Comparison of ENCODE assay signal across 26 cellular contexts in the genomic region with DNA sequence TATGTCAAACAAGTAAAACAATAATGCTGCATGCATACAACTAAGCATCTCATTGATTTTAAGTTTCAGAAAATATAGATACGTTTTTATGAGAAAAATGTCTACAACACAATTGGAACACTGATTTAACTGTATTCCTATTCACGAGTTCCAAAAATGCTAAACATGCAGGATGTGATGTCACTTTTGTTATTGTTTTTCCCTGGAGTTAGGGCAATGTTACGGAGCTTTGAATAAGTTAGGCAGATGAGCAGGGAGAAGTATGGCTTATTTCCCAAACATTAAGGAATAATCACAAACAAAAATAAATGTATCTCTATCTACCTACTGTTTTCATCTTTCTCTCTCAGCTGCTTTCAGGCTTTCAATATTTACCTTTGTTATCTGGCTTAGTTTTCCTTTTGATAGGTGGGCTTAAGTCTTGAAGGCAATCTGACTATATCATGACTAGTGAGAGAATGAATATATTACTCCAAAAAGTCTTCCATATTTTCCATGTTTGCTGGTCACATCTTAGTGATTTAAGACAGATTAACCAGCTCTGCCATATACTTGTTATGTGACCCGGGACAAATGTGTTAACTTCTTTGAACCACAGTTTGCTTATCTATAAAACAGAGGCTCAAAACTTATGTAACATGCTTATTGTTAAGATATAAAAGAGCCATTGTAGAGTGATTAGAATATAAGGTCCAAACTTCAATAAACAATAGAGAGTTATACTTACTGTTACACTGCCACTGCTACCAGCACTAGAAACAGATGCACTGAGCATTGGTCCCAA.
"Had no signal": no experiment of that assay in that cellular context is flagged by ENCODE, and none has a peak within 500 bp of the region (broad histone marks: within the 10 kb centered on the region; RNA-seq: fewer than 3 reads in every experiment).

No MANE protein-coding gene starts in this region.

- H3K9me3 Mint-ChIP-seq: WTC11 had no signal

- H3K27ac ChIP-seq: adrenal gland, body of pancreas, coronary artery, neutrophil, pancreas, stomach, upper lobe of right lung had no signal

- FAIRE-seq: endometrium, pancreas, TTC549 had no signal

- H3K4me3 ChIP-seq: adrenal gland, body of pancreas, coronary artery, pancreas, smooth muscle cell, stomach, upper lobe of right lung had no signal

- H3K36me3 Mint-ChIP-seq: activated CD4-positive, alpha-beta memory T cell treated with anti-CD3 and anti-CD28 coated beads for 36 hours; natural killer cell treated with Interleukin-12 subunit alpha and Interleukin-12 subunit beta and Interleukin-15 and Interleukin-18, amount 100 ng/mL, for 72 hours; stimulated activated effector memory CD8-positive, alpha-beta T cell treated with anti-CD3 and anti-CD28 coated beads, Interleukin-12 subunit alpha, Interleukin-12 subunit beta, amount 100 ng/mL, for 72 hours; WTC11 had no signal

- H3K4me1 Mint-ChIP-seq: activated CD4-positive, alpha-beta T cell treated with anti-CD3 and anti-CD28 coated beads for 36 hours; stimulated activated effector memory CD8-positive, alpha-beta T cell treated with anti-CD3 and anti-CD28 coated beads, Interleukin-12 subunit alpha, Interleukin-12 subunit beta, amount 100 ng/mL, for 72 hours had no signal

- H3K4me2 ChIP-seq: smooth muscle cell had no signal

- H3K4me3 Mint-ChIP-seq: activated CD4-positive, alpha-beta memory T cell treated with anti-CD3 and anti-CD28 coated beads for 36 hours; activated CD4-positive, alpha-beta T cell treated with anti-CD3 and anti-CD28 coated beads for 36 hours; activated T-helper 1 cell treated with anti-CD3 and anti-CD28 coated beads, Interleukin-12 subunit alpha, Interleukin-12 subunit beta, Interleukin-2, Interleukin-4 antibody, amounts not matched to agents 30 ng/mL and 10 ng/mL and 1 ng/mL, durations not matched to agents 14 hours and 24 hours and 36 hours; natural killer cell treated with Interleukin-12 subunit alpha and Interleukin-12 subunit beta and Interleukin-15 and Interleukin-18, amount 100 ng/mL, for 72 hours; stimulated activated effector memory CD8-positive, alpha-beta T cell treated with anti-CD3 and anti-CD28 coated beads, Interleukin-12 subunit alpha, Interleukin-12 subunit beta, amount 100 ng/mL, for 72 hours; WTC11 had no signal

- H3K27me3 ChIP-seq: adrenal gland, body of pancreas, neutrophil, pancreas, stomach, upper lobe of right lung had no signal

- H3K27me3 Mint-ChIP-seq: activated CD4-positive, alpha-beta memory T cell treated with anti-CD3 and anti-CD28 coated beads for 36 hours; activated CD4-positive, alpha-beta T cell treated with anti-CD3 and anti-CD28 coated beads for 36 hours; natural killer cell treated with Interleukin-12 subunit alpha and Interleukin-12 subunit beta and Interleukin-15 and Interleukin-18, amount 100 ng/mL, for 72 hours had no signal

- H3K36me3 ChIP-seq: adrenal gland, neutrophil, pancreas, stomach, upper lobe of right lung had no signal

- H3K9me3 ChIP-seq: adrenal gland, body of pancreas, neutrophil, pancreas, stomach, upper lobe of right lung had no signal

- H3K27ac Mint-ChIP-seq: activated CD4-positive, alpha-beta memory T cell treated with anti-CD3 and anti-CD28 coated beads for 36 hours; activated CD4-positive, alpha-beta T cell treated with anti-CD3 and anti-CD28 coated beads for 36 hours; activated naive CD4-positive, alpha-beta T cell treated with anti-CD3 and anti-CD28 coated beads, Interleukin-2, amount 50 U/mL, for 72 hours; activated T-helper 1 cell treated with anti-CD3 and anti-CD28 coated beads, Interleukin-12 subunit alpha, Interleukin-12 subunit beta, Interleukin-2, Interleukin-4 antibody, amounts not matched to agents 30 ng/mL and 10 ng/mL and 1 ng/mL, durations not matched to agents 14 hours and 24 hours and 36 hours; natural killer cell treated with Interleukin-12 subunit alpha and Interleukin-12 subunit beta and Interleukin-15 and Interleukin-18, amount 100 ng/mL, for 72 hours; stimulated activated effector memory CD8-positive, alpha-beta T cell treated with anti-CD3 and anti-CD28 coated beads, Interleukin-12 subunit alpha, Interleukin-12 subunit beta, amount 100 ng/mL, for 72 hours; WTC11 had no signal

- DNase-seq: activated CD4-positive, alpha-beta memory T cell treated with anti-CD3 and anti-CD28 coated beads for 36 hours; activated CD4-positive, alpha-beta T cell treated with anti-CD3 and anti-CD28 coated beads for 36 hours; activated gamma-delta T cell treated with Interleukin-2 at 50 U/mL for 16 hours; activated T-cell treated with anti-CD3 and anti-CD28 coated beads for 4 hours; adrenal gland; body of pancreas; erythroblast; kidney; left ventricle myocardium superior; pancreas; stimulated activated CD4-positive, alpha-beta T cell treated with anti-CD3 and anti-CD28 coated beads, Interleukin-4, amount 100 ng/mL, for 1 hour; stomach; SW 1271; T-helper 2 cell; upper lobe of right lung had no signal

- H3K4me1 ChIP-seq: body of pancreas, pancreas, stomach, upper lobe of right lung had no signal

- ATAC-seq: activated CD4-positive, alpha-beta T cell treated with anti-CD3 and anti-CD28 coated beads for 36 hours; activated naive CD4-positive, alpha-beta T cell treated with anti-CD3 and anti-CD28 coated beads, Interleukin-2, amount 50 U/mL, for 72 hours; body of pancreas; left ventricle myocardium superior; natural killer cell treated with Interleukin-12 subunit alpha and Interleukin-12 subunit beta and Interleukin-15 and Interleukin-18, amount 100 ng/mL, for 72 hours; pancreas; sciatic nerve; stimulated activated effector memory CD8-positive, alpha-beta T cell treated with anti-CD3 and anti-CD28 coated beads, Interleukin-12 subunit alpha, Interleukin-12 subunit beta, amount 100 ng/mL, for 72 hours; upper lobe of right lung; WTC11 had no signal
